Comparison of ENCODE assay signal across 23 cellular contexts in the genomic region with DNA sequence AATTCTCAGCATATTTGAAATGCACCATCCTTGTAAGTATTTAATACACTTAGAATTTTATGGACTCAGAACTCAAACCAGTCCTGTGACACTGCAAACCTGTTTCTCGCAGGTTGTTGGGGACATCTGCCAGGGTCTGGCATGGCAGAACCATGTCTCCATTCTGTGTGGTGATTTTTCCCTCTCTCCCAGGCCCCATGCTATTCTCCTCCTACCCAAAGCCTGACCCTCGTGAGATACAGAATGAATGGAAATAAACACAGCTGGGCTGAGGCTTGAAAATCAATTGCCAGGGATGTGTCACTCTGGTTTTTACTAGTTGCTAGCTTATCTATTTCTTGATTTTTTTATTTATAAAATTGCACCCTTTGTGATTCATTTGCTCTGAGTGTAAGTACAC. TPM values are rescaled to one million over a fixed set of nuclear protein-coding genes. Genes with fewer than 3 reads are reported as not detected.
DNase-seq lines count a peak whose midpoint lies in the region; TF ChIP-seq lines count a peak whose summit lies in the region.
"Had no signal": no experiment of that assay in that cellular context is flagged by ENCODE, and none has a peak within 500 bp of the region (broad histone marks: within the 10 kb centered on the region; RNA-seq: fewer than 3 reads in every experiment).

No MANE protein-coding gene starts in this region.

- no peak for TF ChIP-seq CTCF in fibroblast of villous mesenchyme (IDR thresholded peaks at IDR 0.05; ENCODE audit: insufficient read depth, low read depth, low read length)
- TF ChIP-seq CTCF in smooth muscle cell (IDR thresholded peaks at IDR 0.05; ENCODE audit: borderline replicate concordance, insufficient read depth, poor library complexity, severe bottlenecking) = no peak
- no peak for TF ChIP-seq CTCF in GM13977 (IDR thresholded peaks at IDR 0.05; ENCODE audit: extremely low read depth, insufficient read depth, missing control alignments)

- H4K20me1 ChIP-seq in smooth muscle cell (ENCODE audit: low read depth) = no peaks in the 10 kb centered on the region
- H4K20me1 ChIP-seq: BLaER1 treated with 17β-estradiol and CSF1 and Interleukin-3, amounts not matched to agents 10 nM and 100 nM had no signal

- no peak overlapping the region for H3K27ac ChIP-seq in smooth muscle cell (ENCODE audit: low read depth)
- H3K27ac ChIP-seq: A549; BLaER1 treated with 17β-estradiol and CSF1 and Interleukin-3, amounts not matched to agents 10 nM and 100 nM; coronary artery; heart right ventricle; KMS-11 had no signal

- H3K9me3 ChIP-seq in smooth muscle cell (replicated peaks; ENCODE audit: low read depth) (no peaks in the 10 kb centered on the region), HAP-1 (no peaks in the 10 kb centered on the region)
- H3K9me3 ChIP-seq: A549; BLaER1 treated with 17β-estradiol and CSF1 and Interleukin-3, amounts not matched to agents 10 nM and 100 nM; heart right ventricle had no signal

- in situ Hi-C loops in GM13977 (cut with MboI; ENCODE audit: low pct_unique_long_range_greater_than_20kb, low sequenced_read_pairs, unreplicated experiment) = no loop called here
- in situ Hi-C loops in HAP-1 (cut with MboI; ENCODE audit: low sequenced_read_pairs) = no loop called here

- no peaks in the 10 kb centered on the region for H3K79me2 ChIP-seq in smooth muscle cell (ENCODE audit: low read depth)

- no peak overlapping the region for H2AFZ ChIP-seq in smooth muscle cell (ENCODE audit: low read depth)

- WGBS in smooth muscle cell (ENCODE audit: low lambda C conversion rate) = 47% methylated on average over 2 of the region's 2 CpGs

- H3K4me3 ChIP-seq in fibroblast of villous mesenchyme (ENCODE audit: low read depth, low read length) (no peak overlapping the region), smooth muscle cell (no peak overlapping the region), HAP-1 (no peak overlapping the region)
- H3K4me3 ChIP-seq: A549; BLaER1 treated with 17β-estradiol and CSF1 and Interleukin-3, amounts not matched to agents 10 nM and 100 nM; coronary artery; heart right ventricle had no signal

- DNase-seq in NCI-H510A treated with DMSO at 0.1 percent for 48 hours (lab: John Stamatoyannopoulos, UW) (peak; percentile 14), NCI-H510A (lab: John Stamatoyannopoulos, UW) (no peak), NCI-H146 treated with DMSO at 0.1 percent for 48 hours (lab: John Stamatoyannopoulos, UW; ENCODE audit: unreplicated experiment) (peak; percentile 43), fibroblast of villous mesenchyme (ENCODE audit: low read depth) (peak; percentile 21), smooth muscle cell (lab: John Stamatoyannopoulos, UW; ENCODE audit: unreplicated experiment) (no peak), GM13977 (ENCODE audit: low spot score) (no peak), UCSD-AML1 (lab: John Stamatoyannopoulos, UW; ENCODE audit: unreplicated experiment) (no peak), HAP-1 (ENCODE audit: low spot score in 2 of 2) (no peak)
- DNase-seq: activated CD4-positive, alpha-beta T cell treated with anti-CD3 and anti-CD28 coated beads for 36 hours; activated naive CD8-positive, alpha-beta T cell treated with anti-CD3 and anti-CD28 coated beads, Interleukin-2, amount 10 ng/mL, durations not matched to agents 7 days and 5 days; heart right ventricle; immature natural killer cell; left ventricle myocardium superior; NCI-H1048; NCI-H2081 treated with DMSO at 0.1 percent for 48 hours; occipital lobe had no signal

- H3K36me3 ChIP-seq in smooth muscle cell (ENCODE audit: low read depth) (no peaks in the 10 kb centered on the region), HAP-1 (replicated peaks) (no peaks in the 10 kb centered on the region)
- H3K36me3 ChIP-seq: BLaER1 treated with 17β-estradiol and CSF1 and Interleukin-3, amounts not matched to agents 10 nM and 100 nM; heart right ventricle had no signal

- H3K4me1 ChIP-seq in smooth muscle cell (ENCODE audit: low read depth) = no peaks in the 10 kb centered on the region
- H3K4me1 ChIP-seq in HAP-1 = no peaks in the 10 kb centered on the region
- H3K4me1 ChIP-seq: A549; BLaER1 treated with 17β-estradiol and CSF1 and Interleukin-3, amounts not matched to agents 10 nM and 100 nM; heart right ventricle had no signal

- H3K9ac ChIP-seq in smooth muscle cell (ENCODE audit: low read depth) = no peak overlapping the region
- H3K9ac ChIP-seq: BLaER1 treated with 17β-estradiol and CSF1 and Interleukin-3, amounts not matched to agents 10 nM and 100 nM; KMS-11 had no signal

- no peaks in the 10 kb centered on the region for H3F3A ChIP-seq in smooth muscle cell (ENCODE audit: low read depth)

- no peaks in the 10 kb centered on the region for H3K27me3 ChIP-seq in smooth muscle cell (ENCODE audit: low read depth)
- peaks cover 7% of the 10 kb centered on the region; the same call in 1 of the 2 replicates for H3K27me3 ChIP-seq in HAP-1 (ENCODE audit: low read depth)
- H3K27me3 ChIP-seq: BLaER1 treated with 17β-estradiol and CSF1 and Interleukin-3, amounts not matched to agents 10 nM and 100 nM had no signal

- peak overlapping the region; percentile 21 for H3K4me2 ChIP-seq in smooth muscle cell
- H3K4me2 ChIP-seq: A549; BLaER1 treated with 17β-estradiol and CSF1 and Interleukin-3, amounts not matched to agents 10 nM and 100 nM; KMS-11 had no signal

RNA-seq across cellular contexts. Expression of gene TPH2, which starts 19.8 kb away (rescaled TPM):
- not detected in 2 replicates for total RNA-seq in fibroblast of villous mesenchyme
- total RNA-seq in smooth muscle cell = not detected in 2 replicates
- polyA plus RNA-seq in smooth muscle cell = 0.15 TPM in 1 of 2 replicates, not detected in the other
- total RNA-seq: activated CD4-positive, alpha-beta T cell treated with anti-CD3 and anti-CD28 coated beads for 36 hours; activated CD8-positive, alpha-beta memory T cell treated with anti-CD3 and anti-CD28 coated beads for 36 hours; activated naive CD8-positive, alpha-beta T cell treated with anti-CD3 and anti-CD28 coated beads, Interleukin-2, amount 10 ng/mL, durations not matched to agents 7 days and 5 days; heart right ventricle; left ventricle myocardium superior; NCI-H460; occipital lobe; urinary bladder had no signal
- polyA plus RNA-seq: A549, heart right ventricle, immature natural killer cell, urinary bladder had no signal

Comparison
In these comparisons a context has a peak if more than half of its experiments do, and no peak if none do; other contexts are left out.
1. DNase-seq: peak in NCI-H510A treated with DMSO at 0.1 percent for 48 hours (single experiment), NCI-H146 treated with DMSO at 0.1 percent for 48 hours (single experiment) and fibroblast of villous mesenchyme (single experiment); none in NCI-H510A (single experiment), smooth muscle cell (single experiment), GM13977 (single experiment), UCSD-AML1 (single experiment) and HAP-1 (0 of 2).